In genomic region chr10:78972947-78973900, GRCh38 we compare ENCODE assay signal across 8 cellular contexts.
DNase-seq lines count a peak whose midpoint lies in the region; ATAC-seq and TF ChIP-seq lines count a peak whose summit lies in the region.

No MANE protein-coding gene starts in this region.

- peaks cover 25% of the 10 kb centered on the region for H3K4me1 Mint-ChIP-seq in T-helper 17 cell

- H3K9me3 ChIP-seq in T-helper 17 cell (ENCODE audit: control insufficient read depth, low read length, poor library complexity, severe bottlenecking) (no peaks in the 10 kb centered on the region), ascending aorta (no peaks in the 10 kb centered on the region), right atrium auricular region (no peaks in the 10 kb centered on the region), psoas muscle (no peaks in the 10 kb centered on the region)

- H3K36me3 Mint-ChIP-seq in T-helper 17 cell (ENCODE audit: low read depth) = peaks cover 2% of the 10 kb centered on the region

- H3K4me3 ChIP-seq in ascending aorta (peak overlapping the region; percentile 64 to 67), right atrium auricular region (peak overlapping the region; percentile 37 to 55), psoas muscle (peak overlapping the region; percentile 65)

- H3K36me3 ChIP-seq in ascending aorta (no peaks in the 10 kb centered on the region), right atrium auricular region (no peaks in the 10 kb centered on the region), psoas muscle (ENCODE audit: insufficient read depth in 1 of 2, low read depth in 1 of 2) (no peaks in the 10 kb centered on the region)

- no peak for TF ChIP-seq CTCF in ascending aorta (IDR thresholded peaks at IDR 0.05)
- no peak for TF ChIP-seq CTCF in right atrium auricular region (IDR thresholded peaks at IDR 0.05)
- TF ChIP-seq CTCF in psoas muscle (IDR thresholded peaks at IDR 0.05) = no peak

- peak; percentile 87 for ATAC-seq in GM18498 (IDR thresholded peaks at IDR 0.05; ENCODE audit: unreplicated experiment)
- ATAC-seq in HG02884 (IDR thresholded peaks at IDR 0.05; ENCODE audit: unreplicated experiment) = peak; percentile 80
- ATAC-seq in T-helper 17 cell = peak; percentile 72
- peak; percentile 73 to 78 (median 76) for ATAC-seq in psoas muscle

- 2% methylated on average over 37 to 49 of the region's 49 CpGs for WGBS in psoas muscle, 3 donors

- peak; percentile 96 for DNase-seq in NCI-H146 (lab: John Stamatoyannopoulos, UW)
- DNase-seq in T-helper 17 cell = peak; percentile 18 to 43 (median 36)
- DNase-seq in ascending aorta (ENCODE audit: low spot score in 2 of 2) = peak; percentile 49 to 90
- DNase-seq in right atrium auricular region (ENCODE audit: low spot score) = peak; percentile 87
- DNase-seq in psoas muscle = peak; percentile 81 to 90
- peak; percentile 80 for DNase-seq in ureter (ENCODE audit: low spot score)

- H3K4me1 ChIP-seq in ascending aorta (peaks cover 6 to 22% of the 10 kb centered on the region in 2 donors), right atrium auricular region (peaks cover 0 to 36% of the 10 kb centered on the region in 2 donors), psoas muscle (peaks cover 27% of the 10 kb centered on the region)

- H3K27ac ChIP-seq in ascending aorta (peak overlapping the region; percentile 95 to 98), right atrium auricular region (peak overlapping the region; percentile 97 to 99), psoas muscle (peak overlapping the region; percentile 99)

- peaks cover 16% of the 10 kb centered on the region for H3K27me3 Mint-ChIP-seq in T-helper 17 cell

- no peak overlapping the region for H3K27ac Mint-ChIP-seq in T-helper 17 cell

- H3K4me3 Mint-ChIP-seq in T-helper 17 cell = peak overlapping the region; percentile 87

- H3K27me3 ChIP-seq in ascending aorta (no peaks in the 10 kb centered on the region), right atrium auricular region (no peaks in the 10 kb centered on the region), psoas muscle (ENCODE audit: insufficient read depth in 3 of 3, low read length in 2 of 3) (no peaks in the 10 kb centered on the region)

- intact Hi-C loops in ascending aorta (cut with DNase I) = loop anchor here (1.0 to 10.0 kb wide), 7 partner anchors 95 to 941 kb away; partner anchors contain the start of genes RPS24 and ZMIZ1
- intact Hi-C loops in psoas muscle (cut with DNase I) = loop anchor here (2.0 kb wide), 3 partner anchors 50 to 98 kb away; partner anchors contain the start of gene ZMIZ1 (in 1 of the 2)

Comparison
In these comparisons a context has a peak if more than half of its experiments do, and no peak if none do; other contexts are left out.
1. Peak in every context shown above with its lines: DNase-seq, ATAC-seq, H3K4me3 ChIP-seq and H3K27ac ChIP-seq.
2. DNase-seq: peak in every context shown above with its lines; median percentile 96 in NCI-H146; 87 in right atrium auricular region; 86 in psoas muscle; 80 in ureter; 70 in ascending aorta; 36 in T-helper 17 cell.